15 cellular contexts compared by ENCODE assay signal in genomic region chr7:47318395-47319182, GRCh38.
DNase-seq lines count a peak whose midpoint lies in the region; ATAC-seq, FAIRE-seq and TF ChIP-seq lines count a peak whose summit lies in the region.
"Had no signal": no experiment of that assay in that cellular context is flagged by ENCODE, and none has a peak within 500 bp of the region (broad histone marks: within the 10 kb centered on the region; RNA-seq: fewer than 3 reads in every experiment).

No MANE protein-coding gene starts in this region.

- no peak overlapping the region for H3K27ac Mint-ChIP-seq in endodermal cell
- H3K27ac Mint-ChIP-seq: GM23338; stimulated activated naive CD8-positive, alpha-beta T cell treated with anti-CD3 and anti-CD28 coated beads, Interleukin-15, Interleukin-2, amounts not matched to agents 100 ng/mL and 50 ng/mL, for 24 hours had no signal

- ATAC-seq in GM19397 (IDR thresholded peaks at IDR 0.05; ENCODE audit: unreplicated experiment) (peak; percentile 50), HG03039 (IDR thresholded peaks at IDR 0.05; ENCODE audit: unreplicated experiment) (peak; percentile 75)
- ATAC-seq: GM23338 had no signal

- FAIRE-seq in GM12891 (lab: Jason Lieb, UNC), result peak; percentile 90

- no peaks in the 10 kb centered on the region for H3K9me3 Mint-ChIP-seq in endodermal cell
- H3K9me3 Mint-ChIP-seq: GM23338 had no signal

- H3K4me1 ChIP-seq in esophagus muscularis mucosa, result peaks cover 25 to 51% (median 27%) of the 10 kb centered on the region in 4 donors
- peaks cover 9% of the 10 kb centered on the region for H3K4me1 ChIP-seq in endodermal cell (ENCODE audit: control insufficient read depth, insufficient read depth, low read length)

- intact Hi-C loops in esophagus muscularis mucosa (cut with DNase I), result no loop called here

- H3K9me3 ChIP-seq in esophagus muscularis mucosa, result no peaks in the 10 kb centered on the region
- H3K9me3 ChIP-seq in endodermal cell (ENCODE audit: control insufficient read depth, low read length), result no peaks in the 10 kb centered on the region
- H3K9me3 ChIP-seq: SJCRH30 had no signal

- H3K36me3 ChIP-seq in esophagus muscularis mucosa (peaks cover 0 to 28% (median 11%) of the 10 kb centered on the region in 4 donors), endodermal cell (ENCODE audit: control insufficient read depth, insufficient read depth, low read length) (peaks cover 31% of the 10 kb centered on the region)

- no peak overlapping the region for H3K4me3 Mint-ChIP-seq in endodermal cell
- H3K4me3 Mint-ChIP-seq: GM23338; stimulated activated naive CD8-positive, alpha-beta T cell treated with anti-CD3 and anti-CD28 coated beads, Interleukin-15, Interleukin-2, amounts not matched to agents 100 ng/mL and 50 ng/mL, for 24 hours had no signal

- no peak overlapping the region for H3K9ac ChIP-seq in endodermal cell (ENCODE audit: extremely low read depth, low read length, poor library complexity, severe bottlenecking)

- no peak for TF ChIP-seq EP300 in esophagus muscularis mucosa (IDR thresholded peaks at IDR 0.05)

- TF ChIP-seq POLR2A in GM12891 (IDR thresholded peaks at IDR 0.05; ENCODE audit: low read depth, low read length), result no peak
- TF ChIP-seq POLR2A in esophagus muscularis mucosa (IDR thresholded peaks at IDR 0.05; ENCODE audit: low read depth), result no peak

- no peaks in the 10 kb centered on the region for H3K27me3 ChIP-seq in esophagus muscularis mucosa
- no peaks in the 10 kb centered on the region for H3K27me3 ChIP-seq in endodermal cell (ENCODE audit: control insufficient read depth, insufficient read depth, low read length, poor library complexity, severe bottlenecking)
- H3K27me3 ChIP-seq: SJCRH30 had no signal

- TF ChIP-seq CTCF in esophagus muscularis mucosa (IDR thresholded peaks at IDR 0.05) (no peak), endodermal cell (conservative IDR thresholded peaks at IDR 0.05) (no peak)

- H3K27me3 Mint-ChIP-seq in endodermal cell (ENCODE audit: insufficient read depth), result no peaks in the 10 kb centered on the region

- DNase-seq in GM12891 (ENCODE audit: insufficient read length, low spot score) (no peak), esophagus muscularis mucosa (ENCODE audit: extremely low spot score) (peak; percentile 24), AG08396 (ENCODE audit: low spot score) (no peak), iPS-NIHi7 (ENCODE audit: extremely low spot score) (no peak), DMS153 (lab: John Stamatoyannopoulos, UW) (no peak), endodermal cell (no peak)
- DNase-seq: activated CD4-positive, alpha-beta T cell treated with anti-CD3 and anti-CD28 coated beads for 1 hour; foreskin melanocyte; NCI-H748 treated with DMSO at 0.1 percent for 48 hours; SJCRH30; stimulated activated CD4-positive, alpha-beta T cell treated with anti-CD3 and anti-CD28 coated beads, Interleukin-2, amount 100 ng/mL, for 24 hours had no signal

- H3K4me3 ChIP-seq in esophagus muscularis mucosa, result no peak overlapping the region
- H3K4me3 ChIP-seq in endodermal cell (ENCODE audit: low read length), result no peak overlapping the region
- H3K4me3 ChIP-seq: GM23338, SJCRH30 had no signal

- H3K36me3 Mint-ChIP-seq in endodermal cell (ENCODE audit: low read depth), result peaks cover 23% of the 10 kb centered on the region

- 84% methylated on average over 9 of the region's 9 CpGs for WGBS in esophagus muscularis mucosa
- 84 to 86% methylated on average over 9 of the region's 9 CpGs for WGBS in endodermal cell (ENCODE audit: insufficient coverage in 1 of 2, insufficient read length in 1 of 2), 2 experiments

- peaks cover 22% of the 10 kb centered on the region for H3K4me1 Mint-ChIP-seq in endodermal cell

- peak overlapping the region in 1 of 4 donors; percentile 41 for H3K27ac ChIP-seq in esophagus muscularis mucosa (replicated peaks in 1 of 4)
- H3K27ac ChIP-seq in endodermal cell (ENCODE audit: low read depth, low read length), result no peak overlapping the region
- H3K27ac ChIP-seq: SJCRH30 had no signal

TF ChIP-seq in GM12891, 5 proteins besides CTCF, POLR2A, EP300 and RAD21:
- TF ChIP-seq POLR2AphosphoS5 (IDR thresholded peaks at IDR 0.05; ENCODE audit: low read depth, low read length) (no peak), POU2F2 (IDR thresholded peaks at IDR 0.05; ENCODE audit: low read depth, low read length) (peak; percentile 61; the same call in 1 of the 2 replicates), SPI1 (IDR thresholded peaks at IDR 0.05; ENCODE audit: low read depth, low read length) (no peak), PAX5 (IDR thresholded peaks at IDR 0.05; ENCODE audit: insufficient read depth, low read length, severe bottlenecking) (no peak)
